8 cellular contexts compared by ENCODE assay signal in genomic region chr15:81024265-81024875, GRCh38. TPM values are rescaled to one million over a fixed set of nuclear protein-coding genes. Genes with fewer than 3 reads are reported as not detected.
DNase-seq lines count a peak whose midpoint lies in the region.

No MANE protein-coding gene starts in this region.

- DNase-seq in GDM1 (lab: John Stamatoyannopoulos, UW) (peak; percentile 57), NCI-H69 (lab: John Stamatoyannopoulos, UW) (peak; percentile 10), cerebellum (ENCODE audit: low spot score) (peak; percentile 65), NCI-H748 (lab: John Stamatoyannopoulos, UW; ENCODE audit: unreplicated experiment) (no peak), AG20443 (ENCODE audit: low spot score) (no peak)
- DNase-seq in CD4-positive, alpha-beta memory T cell = no peak
- no peak for DNase-seq in central memory CD4-positive, alpha-beta T cell

- H2AFZ ChIP-seq in neuron (ENCODE audit: low read depth, low read length) = peak overlapping the region; percentile 74

- CTCF ChIA-PET in CD4-positive, alpha-beta memory T cell (lab: Charles Lee; ENCODE audit: partially characterized antibody) = interaction anchor here (1.0 to 1.2 kb wide), 2 partner anchors 29 to 242 kb away, joined by 3 read pairs; no protein-coding TSS in a partner anchor

- POLR2A ChIA-PET in CD4-positive, alpha-beta memory T cell (lab: Charles Lee; ENCODE audit: partially characterized antibody) = no interaction called here

- no peak overlapping the region for H3K4me3 ChIP-seq in neuron (ENCODE audit: low read length)
- no peak overlapping the region for H3K4me3 ChIP-seq in CD4-positive, alpha-beta memory T cell (ENCODE audit: low read length in 2 of 2)

- no peaks in the 10 kb centered on the region for H3K36me3 ChIP-seq in neuron (ENCODE audit: insufficient read depth, low read length)
- no peaks in the 10 kb centered on the region for H3K36me3 ChIP-seq in CD4-positive, alpha-beta memory T cell (ENCODE audit: insufficient read depth, low read length)

- H3K9me3 Mint-ChIP-seq in CD4-positive, alpha-beta memory T cell = peaks cover 0 to 3% (median 0%) of the 10 kb centered on the region in 8 donors

- no peaks in the 10 kb centered on the region for H3K27me3 ChIP-seq in neuron (ENCODE audit: insufficient read depth, low read length)
- H3K27me3 ChIP-seq in CD4-positive, alpha-beta memory T cell (ENCODE audit: insufficient read depth, low read length) = no peaks in the 10 kb centered on the region

- H3K4me1 Mint-ChIP-seq in CD4-positive, alpha-beta memory T cell = peaks cover 11 to 18% (median 15%) of the 10 kb centered on the region in 4 donors

- H3K27ac ChIP-seq in CD4-positive, alpha-beta memory T cell (ENCODE audit: low read depth, low read length) = no peak overlapping the region

- H3K4me1 ChIP-seq in neuron (ENCODE audit: insufficient read depth, low read length) = peaks cover 19% of the 10 kb centered on the region
- peaks cover 11% of the 10 kb centered on the region for H3K4me1 ChIP-seq in CD4-positive, alpha-beta memory T cell (ENCODE audit: insufficient read depth, low read length)

- H3K9me3 ChIP-seq in neuron (ENCODE audit: low read length) = no peaks in the 10 kb centered on the region
- H3K9me3 ChIP-seq in CD4-positive, alpha-beta memory T cell (ENCODE audit: control insufficient read depth in 1 of 2, low read length in 2 of 2) = no peaks in the 10 kb centered on the region

- H3K4me3 Mint-ChIP-seq in CD4-positive, alpha-beta memory T cell = no peak overlapping the region

- intact Hi-C loops in CD4-positive, alpha-beta memory T cell (cut with micrococcal nuclease) = no loop called here

- H3K27ac Mint-ChIP-seq in CD4-positive, alpha-beta memory T cell = peak overlapping the region in 2 of 7 donors; percentile 9 to 23

- H3K27me3 Mint-ChIP-seq in CD4-positive, alpha-beta memory T cell = peaks cover 0 to 1% of the 10 kb centered on the region in 2 donors

- H3K36me3 Mint-ChIP-seq in CD4-positive, alpha-beta memory T cell = peaks cover 0 to 4% of the 10 kb centered on the region in 2 donors

RNA-seq across cellular contexts. Expression of gene TLNRD1, which starts 23.6 kb away (rescaled TPM):
- total RNA-seq in cerebellum = 8.3 TPM
- 10 to 100 TPM; 29.7 to 29.8 TPM for total RNA-seq in CD4-positive, alpha-beta memory T cell
- 1 to 10 TPM; 2.4 to 5.2 TPM for polyA plus RNA-seq in CD4-positive, alpha-beta memory T cell

RNA-seq across cellular contexts. Expression of gene MESD, which starts 34.8 kb away (rescaled TPM):
- total RNA-seq in cerebellum = 22.1 TPM
- 10 to 100 TPM; 43.3 to 44.6 TPM for total RNA-seq in CD4-positive, alpha-beta memory T cell
- polyA plus RNA-seq in CD4-positive, alpha-beta memory T cell = 10 to 100 TPM; 32.2 to 35.7 TPM

Comparison
In these comparisons a context has a peak if more than half of its experiments do, and no peak if none do; other contexts are left out.
1. DNase-seq: peak in GDM1 (single experiment), NCI-H69 (single experiment) and cerebellum (single experiment); none in NCI-H748 (single experiment), CD4-positive, alpha-beta memory T cell (0 of 5), central memory CD4-positive, alpha-beta T cell (single experiment) and AG20443 (single experiment).